ENCODE assay signal across 20 cellular contexts in the genomic region with DNA sequence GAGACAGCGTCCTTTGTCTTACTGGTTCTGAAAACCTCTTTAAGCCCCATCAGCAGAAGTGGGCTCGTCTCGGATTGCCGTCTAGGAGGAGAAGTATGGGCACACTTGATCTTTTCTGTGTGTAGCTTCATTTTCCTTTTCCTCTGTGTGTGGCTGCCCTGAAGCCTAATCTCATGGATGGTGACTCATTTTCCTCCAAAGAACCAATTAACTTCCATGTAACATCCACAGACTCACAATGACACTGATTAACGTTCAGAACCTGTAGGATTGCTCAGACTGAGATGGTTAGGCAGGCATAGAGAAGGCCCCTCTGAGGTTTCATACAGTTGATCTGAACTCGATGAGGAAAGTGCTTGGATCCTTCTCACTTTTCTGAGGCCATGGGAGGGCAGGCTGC.
DNase-seq lines count a peak whose midpoint lies in the region; ATAC-seq, FAIRE-seq and TF ChIP-seq lines count a peak whose summit lies in the region.
"Had no signal": no experiment of that assay in that cellular context is flagged by ENCODE, and none has a peak within 500 bp of the region (broad histone marks: within the 10 kb centered on the region; RNA-seq: fewer than 3 reads in every experiment).

No MANE protein-coding gene starts in this region.

- DNase-seq in ELR (ENCODE audit: low read depth) (peak; percentile 20), RCC 7860 (ENCODE audit: low spot score) (peak; percentile 23), epithelial cell of esophagus (ENCODE audit: low read depth) (peak; percentile 4), renal cortical epithelial cell (ENCODE audit: low read depth) (peak; percentile 42)
- DNase-seq in activated effector memory CD4-positive, alpha-beta T cell treated with anti-CD3 and anti-CD28 coated beads, Interleukin-2, amount 50 U/mL, for 16 hours: no peak
- DNase-seq: ACHN; Calu3; CD4-positive, CD25-positive, alpha-beta regulatory T cell; DMS53; IMR-90; Karpas-422; NCI-H1105 treated with DMSO at 0.1 percent for 48 hours; NCI-H187; NCI-H2171 treated with DMSO at 0.1 percent for 48 hours; NCI-H748 treated with DMSO at 0.1 percent for 48 hours; PC-3 had no signal

- ATAC-seq in HG02678 (IDR thresholded peaks at IDR 0.05; ENCODE audit: unreplicated experiment): no peak
- no peak for ATAC-seq in HG02884 (IDR thresholded peaks at IDR 0.05; ENCODE audit: unreplicated experiment)
- ATAC-seq: PC-3, Right ventricle myocardium inferior had no signal

- FAIRE-seq in RCC 7860 (lab: Jason Lieb, UNC): no peak

- no peak for TF ChIP-seq CTCF in epithelial cell of esophagus (IDR thresholded peaks at IDR 0.05; ENCODE audit: insufficient read depth, low read depth, low read length, missing control alignments)

- H3K4me3 ChIP-seq in epithelial cell of esophagus (ENCODE audit: low read length): no peak overlapping the region
- H3K4me3 ChIP-seq: SK-N-MC had no signal
